Comparison of ENCODE assay signal across 20 cellular contexts in genomic region chr13:109105899-109106298, GRCh38.
"Had no signal": no experiment of that assay in that cellular context is flagged by ENCODE, and none has a peak within 500 bp of the region (broad histone marks: within the 10 kb centered on the region; RNA-seq: fewer than 3 reads in every experiment).

No MANE protein-coding gene starts in this region.

- H3K27ac ChIP-seq: breast epithelium, left ventricle myocardium inferior, neural progenitor cell, ovary, prostate gland, thoracic aorta, vagina had no signal

- ATAC-seq: activated naive CD4-positive, alpha-beta T cell treated with anti-CD3 and anti-CD28 coated beads, Interleukin-2, amount 50 U/mL, for 72 hours; naive thymus-derived CD8-positive, alpha-beta T cell; stimulated activated naive B cell treated with anti-CD40 and anti-IgM and Interleukin-4, amounts not matched to agents 10 μg/mL and 1 μg/mL and 100 μg/mL, for 72 hours; WTC11 had no signal

- H3K27me3 Mint-ChIP-seq: type B pancreatic cell had no signal

- H3K27me3 ChIP-seq: breast epithelium, neural progenitor cell, ovary, vagina had no signal

- H3K27ac Mint-ChIP-seq: activated naive CD4-positive, alpha-beta T cell treated with anti-CD3 and anti-CD28 coated beads, Interleukin-2, amount 50 U/mL, for 72 hours; mesothelial cell of epicardium; naive thymus-derived CD8-positive, alpha-beta T cell; neural progenitor cell; stimulated activated naive B cell treated with anti-CD40 and anti-IgM and Interleukin-4, amounts not matched to agents 10 μg/mL and 1 μg/mL and 100 μg/mL, for 72 hours; type B pancreatic cell; WTC11 had no signal

- H3K4me3 ChIP-seq: breast epithelium, left ventricle myocardium inferior, neural progenitor cell, ovary, prostate gland, thoracic aorta, vagina had no signal

- H3K36me3 Mint-ChIP-seq: activated naive CD4-positive, alpha-beta T cell treated with anti-CD3 and anti-CD28 coated beads, Interleukin-2, amount 50 U/mL, for 72 hours; mesothelial cell of epicardium; naive thymus-derived CD8-positive, alpha-beta T cell; neural progenitor cell; stimulated activated naive B cell treated with anti-CD40 and anti-IgM and Interleukin-4, amounts not matched to agents 10 μg/mL and 1 μg/mL and 100 μg/mL, for 72 hours; type B pancreatic cell; WTC11 had no signal

- H3K36me3 ChIP-seq: breast epithelium, left ventricle myocardium inferior, neural progenitor cell, ovary, prostate gland, thoracic aorta, vagina had no signal

- H3K4me1 ChIP-seq: breast epithelium, left ventricle myocardium inferior, neural progenitor cell, prostate gland, vagina had no signal

- H3K4me2 ChIP-seq: neural progenitor cell had no signal

- H3K9ac ChIP-seq: neural progenitor cell had no signal

- H2AFZ ChIP-seq: neural progenitor cell had no signal

- DNase-seq: activated T-cell treated with anti-CD3 and anti-CD28 coated beads, Interleukin-2, amount 50 U/mL, for 1 hour; amniotic stem cell; cortex of kidney; hippocampal formation; left ventricle myocardium inferior; naive thymus-derived CD8-positive, alpha-beta T cell; ovary; stimulated activated CD4-positive, alpha-beta T cell treated with anti-CD3 and anti-CD28 coated beads, Interleukin-2, amount 100 ng/mL, for 48 hours; stimulated activated CD8-positive, alpha-beta memory T cell treated with anti-CD3 and anti-CD28 coated beads, Interleukin-4, amount 100 ng/mL, for 48 hours; stimulated activated naive B cell treated with anti-CD40 and anti-IgM and Interleukin-4, amounts not matched to agents 10 μg/mL and 1 μg/mL and 100 μg/mL, for 72 hours; T1000 had no signal

- H3K9me3 ChIP-seq: breast epithelium, left ventricle myocardium inferior, ovary, prostate gland, thoracic aorta, vagina had no signal

- H3K4me3 Mint-ChIP-seq: mesothelial cell of epicardium; naive thymus-derived CD8-positive, alpha-beta T cell; neural progenitor cell; stimulated activated naive B cell treated with anti-CD40 and anti-IgM and Interleukin-4, amounts not matched to agents 10 μg/mL and 1 μg/mL and 100 μg/mL, for 72 hours; type B pancreatic cell; WTC11 had no signal

- H3K9me3 Mint-ChIP-seq: activated naive CD4-positive, alpha-beta T cell treated with anti-CD3 and anti-CD28 coated beads, Interleukin-2, amount 50 U/mL, for 72 hours; mesothelial cell of epicardium; neural progenitor cell; stimulated activated naive B cell treated with anti-CD40 and anti-IgM and Interleukin-4, amounts not matched to agents 10 μg/mL and 1 μg/mL and 100 μg/mL, for 72 hours; type B pancreatic cell; WTC11 had no signal

- H3K4me1 Mint-ChIP-seq: mesothelial cell of epicardium; naive thymus-derived CD8-positive, alpha-beta T cell; stimulated activated naive B cell treated with anti-CD40 and anti-IgM and Interleukin-4, amounts not matched to agents 10 μg/mL and 1 μg/mL and 100 μg/mL, for 72 hours; WTC11 had no signal
